In the genomic region with DNA sequence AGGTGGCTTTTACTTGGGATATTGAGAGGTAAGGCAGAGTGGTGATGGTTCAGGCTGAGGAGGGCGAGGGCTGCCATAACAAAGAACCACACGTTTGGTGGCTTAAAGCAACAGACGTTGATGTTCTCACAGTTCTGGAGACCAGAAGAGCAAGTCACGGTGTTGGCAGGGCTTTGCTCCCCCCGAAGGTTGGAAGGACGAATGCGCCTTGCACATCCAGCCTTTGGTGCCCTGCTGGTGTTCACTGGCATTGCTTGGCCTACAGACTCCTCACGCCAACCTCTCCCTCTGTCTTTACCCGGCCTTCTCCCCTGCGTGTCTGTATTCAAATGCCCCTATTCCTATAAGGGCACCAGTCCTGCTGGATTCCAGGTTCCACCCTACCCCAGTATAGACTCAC, we compare ENCODE assay signal across 11 cellular contexts.
A peak's percentile ranks its signal among the peaks of the same experiment; 100 is the strongest.
DNase-seq lines count a peak whose midpoint lies in the region; FAIRE-seq and TF ChIP-seq lines count a peak whose summit lies in the region.
"Had no signal": no experiment of that assay in that cellular context is flagged by ENCODE, and none has a peak within 500 bp of the region (broad histone marks: within the 10 kb centered on the region; RNA-seq: fewer than 3 reads in every experiment).

No MANE protein-coding gene starts in this region.

- peak overlapping the region; percentile 28 for H3K27ac Mint-ChIP-seq in astrocyte (ENCODE audit: unreplicated experiment)
- peak overlapping the region; percentile 8 for H3K27ac Mint-ChIP-seq in neural crest cell (ENCODE audit: unreplicated experiment)

- DNase-seq in NCI-H748 (lab: John Stamatoyannopoulos, UW; ENCODE audit: unreplicated experiment) (peak; percentile 58), NCI-H748 treated with DMSO at 0.1 percent for 48 hours (lab: John Stamatoyannopoulos, UW) (no peak), M059J (ENCODE audit: low read depth) (peak; percentile 16), astrocyte (ENCODE audit: low read depth) (no peak), neural crest cell (ENCODE audit: low read depth, low spot score) (no peak), inferior parietal cortex (ENCODE audit: extremely low spot score) (no peak), DMS79 (lab: John Stamatoyannopoulos, UW) (no peak)
- no peak for DNase-seq in activated effector memory CD4-positive, alpha-beta T cell treated with anti-CD3 and anti-CD28 coated beads, Interleukin-2, amount 50 U/mL, for 16 hours

- no peaks in the 10 kb centered on the region for H3K4me1 ChIP-seq in astrocyte (ENCODE audit: insufficient read depth, low read length)
- H3K4me1 ChIP-seq: SJSA1 had no signal

- no peaks in the 10 kb centered on the region for H3K36me3 Mint-ChIP-seq in astrocyte (ENCODE audit: low read depth, unreplicated experiment)
- no peaks in the 10 kb centered on the region for H3K36me3 Mint-ChIP-seq in neural crest cell (ENCODE audit: low read depth)

- H3K9ac ChIP-seq in astrocyte (ENCODE audit: low read length) = no peak overlapping the region
- H3K9ac ChIP-seq: BLaER1 treated with 17β-estradiol and CSF1 and Interleukin-3, amounts not matched to agents 10 nM and 100 nM had no signal

- H4K20me1 ChIP-seq in astrocyte (ENCODE audit: insufficient read depth, low read length) = no peaks in the 10 kb centered on the region

- H3K4me1 Mint-ChIP-seq in astrocyte (ENCODE audit: low read depth, unreplicated experiment) (no peaks in the 10 kb centered on the region), neural crest cell (no peaks in the 10 kb centered on the region)

- no peaks in the 10 kb centered on the region for H3K79me2 ChIP-seq in astrocyte (ENCODE audit: insufficient read depth, low read length)

- no peak overlapping the region for H3K4me3 ChIP-seq in astrocyte (ENCODE audit: insufficient read depth, low read depth, low read length)
- H3K4me3 ChIP-seq: BLaER1 treated with 17β-estradiol and CSF1 and Interleukin-3, amounts not matched to agents 10 nM and 100 nM; SJSA1 had no signal

- H3K27ac ChIP-seq in astrocyte (ENCODE audit: low read depth, low read length) = no peak overlapping the region
- H3K27ac ChIP-seq: BLaER1 treated with 17β-estradiol and CSF1 and Interleukin-3, amounts not matched to agents 10 nM and 100 nM; SJSA1 had no signal

- no peaks in the 10 kb centered on the region for H3K27me3 ChIP-seq in astrocyte (ENCODE audit: insufficient read depth, low read length)
- H3K27me3 ChIP-seq: SJSA1 had no signal

- FAIRE-seq in astrocyte (lab: Jason Lieb, UNC) = no peak
- FAIRE-seq: colon had no signal

- H3K9me3 ChIP-seq in astrocyte (ENCODE audit: insufficient read depth, low read depth, low read length) = no peaks in the 10 kb centered on the region
- H3K9me3 ChIP-seq: SJSA1 had no signal

- H2AFZ ChIP-seq in astrocyte (ENCODE audit: low read depth, low read length) = peak overlapping the region; percentile 24

- H3K27me3 Mint-ChIP-seq in astrocyte (ENCODE audit: low read depth, unreplicated experiment) (peaks cover 20% of the 10 kb centered on the region), neural crest cell (ENCODE audit: low read depth) (no peaks in the 10 kb centered on the region)

- no peak overlapping the region for H3K4me3 Mint-ChIP-seq in astrocyte (ENCODE audit: unreplicated experiment)
- H3K4me3 Mint-ChIP-seq in neural crest cell = no peak overlapping the region

- TF ChIP-seq CTCF in astrocyte (IDR thresholded peaks at IDR 0.05; ENCODE audit: insufficient read depth, low read depth, low read length) (peak; percentile 57), neural crest cell (conservative IDR thresholded peaks at IDR 0.05) (peak; percentile 57)

- no peaks in the 10 kb centered on the region for H3K36me3 ChIP-seq in astrocyte (ENCODE audit: insufficient read depth, low read length)
- H3K36me3 ChIP-seq: BLaER1 treated with 17β-estradiol and CSF1 and Interleukin-3, amounts not matched to agents 10 nM and 100 nM; SJSA1 had no signal

- H3K9me3 Mint-ChIP-seq in astrocyte (ENCODE audit: unreplicated experiment) (no peaks in the 10 kb centered on the region), neural crest cell (no peaks in the 10 kb centered on the region)

- no peak overlapping the region for H3K4me2 ChIP-seq in astrocyte (ENCODE audit: low read length)
- H3K4me2 ChIP-seq: BLaER1 treated with 17β-estradiol and CSF1 and Interleukin-3, amounts not matched to agents 10 nM and 100 nM had no signal

Comparison
In these comparisons a context has a peak if more than half of its experiments do, and no peak if none do; other contexts are left out.
1. DNase-seq: peak in NCI-H748 (single experiment) and M059J (single experiment); none in NCI-H748 treated with DMSO at 0.1 percent for 48 hours (single experiment), astrocyte (single experiment), neural crest cell (single experiment), activated effector memory CD4-positive, alpha-beta T cell treated with anti-CD3 and anti-CD28 coated beads, Interleukin-2, amount 50 U/mL, for 16 hours (single experiment), inferior parietal cortex (single experiment) and DMS79 (single experiment).